ENCODE assay signal across 19 cellular contexts in the genomic region with DNA sequence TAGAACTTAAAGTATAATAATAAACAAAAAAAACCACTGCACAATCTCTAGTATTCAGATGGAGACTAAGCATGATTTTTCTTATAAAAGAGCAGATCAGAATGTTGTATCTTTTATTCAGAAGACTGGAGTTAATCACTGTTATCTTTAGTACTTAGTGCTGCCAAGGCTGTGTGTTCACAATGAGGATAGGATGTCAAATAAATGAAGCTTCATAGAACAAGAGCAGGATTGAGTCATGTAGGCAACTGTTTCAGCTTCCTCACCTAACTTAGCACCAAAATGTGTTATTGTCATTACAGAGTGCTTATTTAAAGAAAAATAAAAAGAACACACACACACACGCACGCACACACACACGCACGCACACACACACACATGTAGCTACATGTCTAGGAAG. TPM values are rescaled to one million over a fixed set of nuclear protein-coding genes. Genes with fewer than 3 reads are reported as not detected.
DNase-seq lines count a peak whose midpoint lies in the region; ATAC-seq, FAIRE-seq and TF ChIP-seq lines count a peak whose summit lies in the region.
"Had no signal": no experiment of that assay in that cellular context is flagged by ENCODE, and none has a peak within 500 bp of the region (broad histone marks: within the 10 kb centered on the region; RNA-seq: fewer than 3 reads in every experiment).

No MANE protein-coding gene starts in this region.

- no peaks in the 10 kb centered on the region for H3K27me3 Mint-ChIP-seq in stimulated activated memory B cell treated with anti-CD40 and anti-IgM and Interleukin-4, amounts not matched to agents 10 μg/mL and 1 μg/mL and 100 μg/mL, for 72 hours
- H3K27me3 Mint-ChIP-seq: B cell had no signal

- H3K27me3 ChIP-seq in bronchial epithelial cell (ENCODE audit: control insufficient read depth, insufficient read depth, low read length) (no peaks in the 10 kb centered on the region), gastrocnemius medialis (no peaks in the 10 kb centered on the region), right atrium auricular region (no peaks in the 10 kb centered on the region)
- H3K27me3 ChIP-seq: BLaER1 treated with 17β-estradiol and CSF1 and Interleukin-3, amounts not matched to agents 10 nM and 100 nM had no signal

- peak; percentile 74 to 84 for ATAC-seq in gastrocnemius medialis
- ATAC-seq in stimulated activated memory B cell treated with anti-CD40 and anti-IgM and Interleukin-4, amounts not matched to agents 10 μg/mL and 1 μg/mL and 100 μg/mL, for 72 hours, result no peak
- ATAC-seq: CD8-positive, alpha-beta T cell; GM12878; HepG2 had no signal

- FAIRE-seq in bronchial epithelial cell (lab: Jason Lieb, UNC), result no peak
- FAIRE-seq: GM12878, H1, HepG2 had no signal

- in situ Hi-C loops in gastrocnemius medialis (cut with MboI; ENCODE audit: low sequenced_read_pairs in 4 of 4), result no loop called here

- H3K9me3 ChIP-seq in gastrocnemius medialis, result no peaks in the 10 kb centered on the region
- no peaks in the 10 kb centered on the region for H3K9me3 ChIP-seq in right atrium auricular region
- H3K9me3 ChIP-seq: BLaER1 treated with 17β-estradiol and CSF1 and Interleukin-3, amounts not matched to agents 10 nM and 100 nM had no signal

- CTCF ChIA-PET in GM10248 (lab: Yijun Ruan, JAX), result interaction anchor here (1.8 to 4.3 kb wide), 3 partner anchors 10 to 59 kb away, joined by 6 to 15 read pairs (median 11); partner anchors contain the start of gene CDKN2B

- H3K36me3 ChIP-seq in bronchial epithelial cell (ENCODE audit: control insufficient read depth, insufficient read depth, low read length) (no peaks in the 10 kb centered on the region), gastrocnemius medialis (no peaks in the 10 kb centered on the region), right atrium auricular region (no peaks in the 10 kb centered on the region)
- H3K36me3 ChIP-seq: BLaER1 treated with 17β-estradiol and CSF1 and Interleukin-3, amounts not matched to agents 10 nM and 100 nM had no signal

- no peak for TF ChIP-seq POLR2A in gastrocnemius medialis (IDR thresholded peaks at IDR 0.05)

- POLR2A ChIA-PET in GM10248 (lab: Yijun Ruan, JAX), result no interaction called here

- H3K27ac Mint-ChIP-seq in stimulated activated memory B cell treated with anti-CD40 and anti-IgM and Interleukin-4, amounts not matched to agents 10 μg/mL and 1 μg/mL and 100 μg/mL, for 72 hours, result no peak overlapping the region
- H3K27ac Mint-ChIP-seq: B cell; CD8-positive, alpha-beta T cell; H9 had no signal

- H3K4me3 Mint-ChIP-seq in stimulated activated memory B cell treated with anti-CD40 and anti-IgM and Interleukin-4, amounts not matched to agents 10 μg/mL and 1 μg/mL and 100 μg/mL, for 72 hours, result no peak overlapping the region
- H3K4me3 Mint-ChIP-seq: B cell; CD8-positive, alpha-beta T cell; H9 had no signal

- H3K9me3 Mint-ChIP-seq in stimulated activated memory B cell treated with anti-CD40 and anti-IgM and Interleukin-4, amounts not matched to agents 10 μg/mL and 1 μg/mL and 100 μg/mL, for 72 hours, result no peaks in the 10 kb centered on the region
- H3K9me3 Mint-ChIP-seq: CD8-positive, alpha-beta T cell; H9 had no signal

- peaks cover 5% of the 10 kb centered on the region for H3K36me3 Mint-ChIP-seq in stimulated activated memory B cell treated with anti-CD40 and anti-IgM and Interleukin-4, amounts not matched to agents 10 μg/mL and 1 μg/mL and 100 μg/mL, for 72 hours
- H3K36me3 Mint-ChIP-seq: CD8-positive, alpha-beta T cell had no signal

- H3K4me1 ChIP-seq in gastrocnemius medialis, result peaks cover 0 to 18% of the 10 kb centered on the region in 2 donors
- H3K4me1 ChIP-seq in right atrium auricular region, result no peaks in the 10 kb centered on the region

- TF ChIP-seq CTCF in AG09309 (IDR thresholded peaks at IDR 0.05; ENCODE audit: control insufficient read depth, insufficient read depth, low read depth, low read length, missing control alignments) (no peak), bronchial epithelial cell (IDR thresholded peaks at IDR 0.05; ENCODE audit: insufficient read depth, low read length, severe bottlenecking) (no peak), gastrocnemius medialis (IDR thresholded peaks at IDR 0.05 in 4 of 5, conservative IDR thresholded peaks at IDR 0.05 in 1 of 5) (no peak), right atrium auricular region (IDR thresholded peaks at IDR 0.05) (no peak), GM10248 (IDR thresholded peaks at IDR 0.05; ENCODE audit: control extremely low read depth, extremely low read depth, low read depth, missing control alignments) (no peak)

- no peaks in the 10 kb centered on the region for H3K4me1 Mint-ChIP-seq in stimulated activated memory B cell treated with anti-CD40 and anti-IgM and Interleukin-4, amounts not matched to agents 10 μg/mL and 1 μg/mL and 100 μg/mL, for 72 hours
- H3K4me1 Mint-ChIP-seq: B cell, H9 had no signal

- intact Hi-C loops in gastrocnemius medialis (cut with DNase I; ENCODE audit: low total_unique reads), result loop anchor here (5.0 kb wide), 1 partner anchor 35 kb away; no protein-coding TSS in a partner anchor

- DNase-seq in AG09309 (ENCODE audit: low read depth) (peak; percentile 8), LHCN-M2 (ENCODE audit: low read depth) (peak; percentile 36), bronchial epithelial cell (ENCODE audit: low read depth) (peak; percentile 33), gastrocnemius medialis (no peak), right atrium auricular region (ENCODE audit: low spot score) (no peak), GM10248 (ENCODE audit: extremely low spot score) (no peak)
- DNase-seq: 8988T; Calu3; CD8-positive, alpha-beta T cell; DMS79 treated with DMSO at 0.1 percent for 48 hours; GF-D8; H9 had no signal

- H3K27ac ChIP-seq in gastrocnemius medialis (no peak overlapping the region), right atrium auricular region (no peak overlapping the region)
- H3K27ac ChIP-seq: BLaER1 treated with 17β-estradiol and CSF1 and Interleukin-3, amounts not matched to agents 10 nM and 100 nM had no signal

- H3K4me3 ChIP-seq in AG09309 (ENCODE audit: control insufficient read depth, low read depth, low read length), result no peak overlapping the region
- H3K4me3 ChIP-seq in bronchial epithelial cell (ENCODE audit: low read depth, low read length), result no peak overlapping the region
- H3K4me3 ChIP-seq in gastrocnemius medialis, result no peak overlapping the region
- no peak overlapping the region for H3K4me3 ChIP-seq in right atrium auricular region
- H3K4me3 ChIP-seq: BLaER1 treated with 17β-estradiol and CSF1 and Interleukin-3, amounts not matched to agents 10 nM and 100 nM; GM12878 had no signal

RNA-seq across cellular contexts. Expression of gene CDKN2B, which starts 58.1 kb away (rescaled TPM):
- total RNA-seq in LHCN-M2 (2014; rRNA removed), result 8.8 and 14.2 TPM in 2 replicates
- 7.7 TPM for polyA plus RNA-seq in LHCN-M2 (2012)
- total RNA-seq in bronchial epithelial cell, result 29.2 and 64.0 TPM in 2 replicates
- 10 to 100 TPM in 3 of 4 donors, 1 to 10 TPM in 1; 4.5 to 25.1 (median 15.6) TPM for total RNA-seq in gastrocnemius medialis
- total RNA-seq in right atrium auricular region, result 1 to 10 TPM; 2.5 to 3.9 TPM
- total RNA-seq: A673; CD8-positive, alpha-beta T cell had no signal

Comparison
In these comparisons a context has a peak if more than half of its experiments do, and no peak if none do; other contexts are left out.
1. DNase-seq: peak in AG09309 (single experiment), LHCN-M2 (single experiment) and bronchial epithelial cell (single experiment); none in gastrocnemius medialis (0 of 2), right atrium auricular region (single experiment) and GM10248 (single experiment).